In the genomic region with DNA sequence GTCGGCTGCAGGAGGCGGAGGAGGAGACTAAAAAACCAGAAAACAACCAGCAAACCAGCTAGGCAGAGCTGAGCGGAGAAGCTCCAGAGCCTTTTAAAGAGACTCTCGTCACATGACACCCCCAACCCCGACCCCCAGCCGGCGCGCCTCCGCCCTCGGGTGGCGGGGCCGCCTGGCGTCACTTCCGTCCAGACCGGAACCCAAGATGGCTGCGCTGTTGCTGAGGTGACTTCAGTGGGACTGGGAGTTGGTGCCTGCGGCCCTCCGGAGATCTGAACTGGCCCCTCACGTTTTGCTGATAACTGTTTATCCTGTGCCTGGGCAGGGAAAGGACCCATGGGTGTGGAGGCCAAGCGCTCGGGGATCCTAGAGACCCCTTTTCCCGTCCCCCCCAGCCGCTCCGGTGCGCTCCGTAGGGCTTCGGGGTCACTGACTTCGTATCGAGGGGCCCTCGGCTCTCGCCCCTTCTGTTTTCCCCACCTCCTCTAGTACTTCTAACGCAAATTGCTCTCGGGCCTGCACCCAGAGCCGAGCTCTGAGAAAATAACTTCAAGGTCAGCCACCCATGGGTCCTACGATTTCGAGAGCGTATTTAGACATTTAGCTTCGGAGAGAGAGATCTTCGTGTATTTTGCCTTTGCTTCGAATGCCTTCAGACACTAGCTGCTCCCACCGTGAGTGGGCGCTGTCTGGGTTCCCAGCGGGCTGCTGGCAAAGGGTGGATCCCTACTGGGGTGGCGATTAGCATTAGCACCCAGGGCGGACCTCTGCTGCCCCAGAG, we compare ENCODE assay signal across 1 cellular context.
TF ChIP-seq lines count a peak whose summit lies in the region.

A gene with protein sequence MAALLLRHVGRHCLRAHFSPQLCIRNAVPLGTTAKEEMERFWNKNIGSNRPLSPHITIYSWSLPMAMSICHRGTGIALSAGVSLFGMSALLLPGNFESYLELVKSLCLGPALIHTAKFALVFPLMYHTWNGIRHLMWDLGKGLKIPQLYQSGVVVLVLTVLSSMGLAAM (plus strand): TSS at position 181 of the 781 bp plus-strand sequence. CDS start 25 bp downstream, at position 206.

TF ChIP-seq in HepG2, 621 proteins besides CTCF, POLR2A, EP300 and RAD21 (continued from another document and continues in another):
- TF ChIP-seq USF2 (IDR thresholded peaks at IDR 0.05; ENCODE audit: low read depth, low read length) (peak; percentile 68), USF2 (CRISPR knock-in tag; IDR thresholded peaks at IDR 0.05; ENCODE audit: borderline replicate concordance) (peak; percentile 91; the same call in 1 of the 2 replicates), SRF (IDR thresholded peaks at IDR 0.05; ENCODE audit: low read depth, low read length) (no peak), JUNB (CRISPR knock-in tag; IDR thresholded peaks at IDR 0.05; ENCODE audit: borderline replicate concordance) (no peak), ZNF124 (CRISPR knock-in tag; IDR thresholded peaks at IDR 0.05) (no peak), SETDB1 (CRISPR knock-in tag; IDR thresholded peaks at IDR 0.05; ENCODE audit: borderline replicate concordance) (no peak), ZNF510 (CRISPR knock-in tag; IDR thresholded peaks at IDR 0.05; ENCODE audit: low read depth) (no peak), ZFP36L2 (CRISPR knock-in tag; IDR thresholded peaks at IDR 0.05) (no peak), ZFP37 (CRISPR knock-in tag; IDR thresholded peaks at IDR 0.05; ENCODE audit: borderline replicate concordance) (no peak), ZNF782 (CRISPR knock-in tag; IDR thresholded peaks at IDR 0.05; ENCODE audit: borderline replicate concordance) (no peak), SALL1 (CRISPR knock-in tag; IDR thresholded peaks at IDR 0.05) (peak; percentile 59), DZIP1 (CRISPR knock-in tag; IDR thresholded peaks at IDR 0.05) (no peak), ZNF772 (CRISPR knock-in tag; IDR thresholded peaks at IDR 0.05) (no peak), SNAPC4 (CRISPR knock-in tag; IDR thresholded peaks at IDR 0.05) (0 out of 2 replicates have a peak, but pooled peaks have one; percentile 40), KLF15 (CRISPR knock-in tag; IDR thresholded peaks at IDR 0.05; ENCODE audit: borderline replicate concordance) (no peak; the same call in 1 of the 2 replicates), RELA (CRISPR knock-in tag; IDR thresholded peaks at IDR 0.05) (no peak), ZNF253 (CRISPR knock-in tag; IDR thresholded peaks at IDR 0.05; ENCODE audit: borderline replicate concordance) (no peak), FOXP1 (IDR thresholded peaks at IDR 0.05) (no peak), FOXP1 (CRISPR knock-in tag; IDR thresholded peaks at IDR 0.05) (0 out of 2 replicates have a peak, but pooled peaks have one; percentile 4), NFIB (CRISPR knock-in tag; IDR thresholded peaks at IDR 0.05; ENCODE audit: borderline replicate concordance) (no peak), FOXA1 (IDR thresholded peaks at IDR 0.05) (no peak), FOXA1 (CRISPR knock-in tag; IDR thresholded peaks at IDR 0.05) (no peak), PAXIP1 (CRISPR knock-in tag; conservative IDR thresholded peaks at IDR 0.05) (0 out of 2 replicates have a peak, but pooled peaks have one; percentile 36), ZNF556 (CRISPR knock-in tag; IDR thresholded peaks at IDR 0.05; ENCODE audit: borderline replicate concordance) (no peak; the same call in 1 of the 2 replicates), ZNF44 (CRISPR knock-in tag; IDR thresholded peaks at IDR 0.05) (no peak), ZNF501 (CRISPR knock-in tag; IDR thresholded peaks at IDR 0.05) (peak; percentile 90), MATR3 (CRISPR knock-in tag; IDR thresholded peaks at IDR 0.05) (no peak), ZNF562 (CRISPR knock-in tag; IDR thresholded peaks at IDR 0.05; ENCODE audit: borderline replicate concordance) (no peak), FOXK1 (CRISPR knock-in tag; IDR thresholded peaks at IDR 0.05; ENCODE audit: borderline replicate concordance, low read depth) (peak; percentile 82)
- TF ChIP-seq, protein P1, sequence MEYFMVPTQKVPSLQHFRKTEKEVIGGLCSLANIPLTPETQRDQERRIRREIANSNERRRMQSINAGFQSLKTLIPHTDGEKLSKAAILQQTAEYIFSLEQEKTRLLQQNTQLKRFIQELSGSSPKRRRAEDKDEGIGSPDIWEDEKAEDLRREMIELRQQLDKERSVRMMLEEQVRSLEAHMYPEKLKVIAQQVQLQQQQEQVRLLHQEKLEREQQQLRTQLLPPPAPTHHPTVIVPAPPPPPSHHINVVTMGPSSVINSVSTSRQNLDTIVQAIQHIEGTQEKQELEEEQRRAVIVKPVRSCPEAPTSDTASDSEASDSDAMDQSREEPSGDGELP (IDR thresholded peaks at IDR 0.05; ENCODE audit: borderline replicate concordance, low read depth) = no peak
- TF ChIP-seq, protein P2, sequence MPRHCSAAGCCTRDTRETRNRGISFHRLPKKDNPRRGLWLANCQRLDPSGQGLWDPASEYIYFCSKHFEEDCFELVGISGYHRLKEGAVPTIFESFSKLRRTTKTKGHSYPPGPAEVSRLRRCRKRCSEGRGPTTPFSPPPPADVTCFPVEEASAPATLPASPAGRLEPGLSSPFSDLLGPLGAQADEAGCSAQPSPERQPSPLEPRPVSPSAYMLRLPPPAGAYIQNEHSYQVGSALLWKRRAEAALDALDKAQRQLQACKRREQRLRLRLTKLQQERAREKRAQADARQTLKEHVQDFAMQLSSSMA (CRISPR knock-in tag; IDR thresholded peaks at IDR 0.05) = no peak
- TF ChIP-seq, protein P3, sequence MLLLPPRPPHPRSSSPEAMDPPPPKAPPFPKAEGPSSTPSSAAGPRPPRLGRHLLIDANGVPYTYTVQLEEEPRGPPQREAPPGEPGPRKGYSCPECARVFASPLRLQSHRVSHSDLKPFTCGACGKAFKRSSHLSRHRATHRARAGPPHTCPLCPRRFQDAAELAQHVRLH (CRISPR knock-in tag; IDR thresholded peaks at IDR 0.05; ENCODE audit: borderline replicate concordance, low read depth) = peak; percentile 89; the same call in 1 of the 2 replicates
- TF ChIP-seq, protein P4, sequence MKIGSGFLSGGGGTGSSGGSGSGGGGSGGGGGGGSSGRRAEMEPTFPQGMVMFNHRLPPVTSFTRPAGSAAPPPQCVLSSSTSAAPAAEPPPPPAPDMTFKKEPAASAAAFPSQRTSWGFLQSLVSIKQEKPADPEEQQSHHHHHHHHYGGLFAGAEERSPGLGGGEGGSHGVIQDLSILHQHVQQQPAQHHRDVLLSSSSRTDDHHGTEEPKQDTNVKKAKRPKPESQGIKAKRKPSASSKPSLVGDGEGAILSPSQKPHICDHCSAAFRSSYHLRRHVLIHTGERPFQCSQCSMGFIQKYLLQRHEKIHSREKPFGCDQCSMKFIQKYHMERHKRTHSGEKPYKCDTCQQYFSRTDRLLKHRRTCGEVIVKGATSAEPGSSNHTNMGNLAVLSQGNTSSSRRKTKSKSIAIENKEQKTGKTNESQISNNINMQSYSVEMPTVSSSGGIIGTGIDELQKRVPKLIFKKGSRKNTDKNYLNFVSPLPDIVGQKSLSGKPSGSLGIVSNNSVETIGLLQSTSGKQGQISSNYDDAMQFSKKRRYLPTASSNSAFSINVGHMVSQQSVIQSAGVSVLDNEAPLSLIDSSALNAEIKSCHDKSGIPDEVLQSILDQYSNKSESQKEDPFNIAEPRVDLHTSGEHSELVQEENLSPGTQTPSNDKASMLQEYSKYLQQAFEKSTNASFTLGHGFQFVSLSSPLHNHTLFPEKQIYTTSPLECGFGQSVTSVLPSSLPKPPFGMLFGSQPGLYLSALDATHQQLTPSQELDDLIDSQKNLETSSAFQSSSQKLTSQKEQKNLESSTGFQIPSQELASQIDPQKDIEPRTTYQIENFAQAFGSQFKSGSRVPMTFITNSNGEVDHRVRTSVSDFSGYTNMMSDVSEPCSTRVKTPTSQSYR (CRISPR knock-in tag; IDR thresholded peaks at IDR 0.05; ENCODE audit: borderline replicate concordance) = no peak
- TF ChIP-seq, protein P5, sequence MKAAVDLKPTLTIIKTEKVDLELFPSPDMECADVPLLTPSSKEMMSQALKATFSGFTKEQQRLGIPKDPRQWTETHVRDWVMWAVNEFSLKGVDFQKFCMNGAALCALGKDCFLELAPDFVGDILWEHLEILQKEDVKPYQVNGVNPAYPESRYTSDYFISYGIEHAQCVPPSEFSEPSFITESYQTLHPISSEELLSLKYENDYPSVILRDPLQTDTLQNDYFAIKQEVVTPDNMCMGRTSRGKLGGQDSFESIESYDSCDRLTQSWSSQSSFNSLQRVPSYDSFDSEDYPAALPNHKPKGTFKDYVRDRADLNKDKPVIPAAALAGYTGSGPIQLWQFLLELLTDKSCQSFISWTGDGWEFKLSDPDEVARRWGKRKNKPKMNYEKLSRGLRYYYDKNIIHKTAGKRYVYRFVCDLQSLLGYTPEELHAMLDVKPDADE (CRISPR knock-in tag; IDR thresholded peaks at IDR 0.05) = no peak
